ENCODE assay signal across 27 cellular contexts in the genomic region with DNA sequence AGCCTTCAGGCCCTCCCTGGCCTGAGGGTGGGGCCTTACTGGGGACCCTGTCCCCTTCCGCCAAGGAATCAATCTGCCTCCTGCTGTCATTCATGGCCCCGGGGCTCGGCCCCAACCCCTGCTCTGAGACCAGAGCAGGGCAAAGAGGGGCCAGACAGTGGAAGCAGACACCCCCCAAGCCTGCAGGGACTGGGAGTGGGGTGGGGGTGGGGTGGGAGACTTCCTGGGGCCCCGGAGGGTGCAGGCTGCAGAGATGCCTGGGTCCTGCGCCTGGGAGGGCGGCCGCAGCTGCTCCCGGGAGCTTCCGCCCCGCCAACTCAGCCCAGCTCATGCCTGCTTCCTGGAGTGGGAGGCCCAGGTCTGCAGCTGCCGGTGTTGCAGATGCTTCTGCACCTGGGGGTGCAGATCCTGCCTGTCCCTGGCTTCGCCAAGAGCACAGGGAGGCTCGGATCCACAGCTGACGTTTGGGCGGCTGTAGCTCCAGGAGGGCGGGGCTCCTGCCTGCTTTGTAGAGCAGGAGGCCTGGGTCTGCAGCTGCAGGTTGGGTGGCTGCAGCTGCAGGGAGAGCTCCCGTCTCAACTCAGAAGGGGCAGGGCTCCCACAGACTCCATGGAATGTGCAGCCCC. TPM values are rescaled to one million over a fixed set of nuclear protein-coding genes. Genes with fewer than 3 reads are reported as not detected.
DNase-seq lines count a peak whose midpoint lies in the region; ATAC-seq and TF ChIP-seq lines count a peak whose summit lies in the region.
"Had no signal": no experiment of that assay in that cellular context is flagged by ENCODE, and none has a peak within 500 bp of the region (broad histone marks: within the 10 kb centered on the region; RNA-seq: fewer than 3 reads in every experiment).

No MANE protein-coding gene starts in this region.

- H3K36me3 Mint-ChIP-seq in WTC11 (no peaks in the 10 kb centered on the region), Caco-2 (ENCODE audit: insufficient read depth, unreplicated experiment) (no peaks in the 10 kb centered on the region)
- H3K36me3 Mint-ChIP-seq: CD8-positive, alpha-beta T cell had no signal

- peaks cover 2% of the 10 kb centered on the region for H3K27me3 ChIP-seq in Caco-2 (replicated peaks; ENCODE audit: control insufficient read depth, insufficient read depth, low read length)

- no peak overlapping the region for H3K4me3 Mint-ChIP-seq in WTC11
- no peak overlapping the region for H3K4me3 Mint-ChIP-seq in Caco-2 (ENCODE audit: unreplicated experiment)
- H3K4me3 Mint-ChIP-seq: CD8-positive, alpha-beta T cell; HFFc6 had no signal

- H3K27me3 Mint-ChIP-seq in WTC11 (ENCODE audit: low read depth) (peaks cover 13% of the 10 kb centered on the region; the same call in 1 of the 2 replicates), Caco-2 (ENCODE audit: insufficient read depth, unreplicated experiment) (peaks cover 9% of the 10 kb centered on the region)

- H3K4me1 ChIP-seq in Caco-2 = no peaks in the 10 kb centered on the region

- intact Hi-C loops in Caco-2 (cut with micrococcal nuclease; ENCODE audit: unreplicated experiment) = no loop called here

- H3K36me3 ChIP-seq in Caco-2 (ENCODE audit: control insufficient read depth, insufficient read depth, low read length) = no peaks in the 10 kb centered on the region

- peak; percentile 32 for ATAC-seq in WTC11
- ATAC-seq: CD8-positive, alpha-beta T cell; PC-3 had no signal

- peaks cover 29% of the 10 kb centered on the region for H3K9me3 Mint-ChIP-seq in WTC11
- H3K9me3 Mint-ChIP-seq in Caco-2 (ENCODE audit: unreplicated experiment) = peaks cover 15% of the 10 kb centered on the region
- H3K9me3 Mint-ChIP-seq: CD8-positive, alpha-beta T cell; HFFc6 had no signal

- CTCF ChIA-PET in WTC11 (lab: Charles Lee) = interaction anchor here (0.6 to 4.1 kb wide), 4 partner anchors 9 to 120 kb away, joined by 3 to 22 read pairs (median 8); no protein-coding TSS in a partner anchor
- CTCF ChIA-PET in RWPE1 (lab: Yijun Ruan, JAX) = no interaction called here
- CTCF ChIA-PET in Caco-2 (lab: Charles Lee) = no interaction called here

- TF ChIP-seq CTCF in WTC11 (IDR thresholded peaks at IDR 0.05) (no peak), RWPE1 (conservative IDR thresholded peaks at IDR 0.05; ENCODE audit: low read depth) (no peak), Caco-2 (IDR thresholded peaks at IDR 0.05; ENCODE audit: insufficient read depth in 1 of 2, low read depth in 1 of 2, low read length in 1 of 2, severe bottlenecking in 1 of 2, unreplicated experiment in 1 of 2) (no peak)

- H3K4me1 Mint-ChIP-seq in WTC11 (peaks cover 12% of the 10 kb centered on the region), Caco-2 (ENCODE audit: low read depth, unreplicated experiment) (no peaks in the 10 kb centered on the region)

- H3K27ac Mint-ChIP-seq in WTC11 = no peak overlapping the region
- H3K27ac Mint-ChIP-seq in Caco-2 (ENCODE audit: unreplicated experiment) = no peak overlapping the region
- H3K27ac Mint-ChIP-seq: CD8-positive, alpha-beta T cell; HFFc6 had no signal

- H3K4me3 ChIP-seq in Caco-2 (ENCODE audit: low read depth, low read length) = no peak overlapping the region

- peak; percentile 56 for DNase-seq in DMS53 (lab: John Stamatoyannopoulos, UW)
- DNase-seq in DMS53 treated with DMSO at 0.1 percent for 48 hours (lab: John Stamatoyannopoulos, UW; ENCODE audit: unreplicated experiment) = no peak
- peak; percentile 5 for DNase-seq in COR-L47 (lab: John Stamatoyannopoulos, UW)
- DNase-seq in NCI-H510A (lab: John Stamatoyannopoulos, UW) = peak; percentile 15
- DNase-seq in WTC11 (ENCODE audit: low spot score) = peak; percentile 32
- no peak for DNase-seq in AG20443 (ENCODE audit: low spot score)
- DNase-seq in RWPE1 (ENCODE audit: low spot score) = no peak
- DNase-seq in Caco-2 = no peak
- DNase-seq: ACHN; C1 segment of cervical spinal cord; CD8-positive, alpha-beta T cell; DMS79; KBM-7; MM.1S; NCI-H1048; NCI-H1436 treated with DMSO at 0.1 percent for 48 hours; NCI-H2081; NCI-H2171 treated with DMSO at 0.1 percent for 48 hours; NCI-H526 treated with DMSO at 0.1 percent for 48 hours; PC-3; SIG-M5; T-helper 1 cell had no signal

- POLR2A ChIA-PET in WTC11 (lab: Charles Lee) (no interaction called here), RWPE1 (lab: Yijun Ruan, JAX; ENCODE audit: low non-redundant PET) (no interaction called here), Caco-2 (lab: Charles Lee) (no interaction called here)

- BruUV-seq in Caco-2 (replicated peaks; lab: Mats Ljungman, UMichigan) = no TSS peak

- H3K27ac ChIP-seq in RWPE1 = no peak overlapping the region
- H3K27ac ChIP-seq: 22Rv1, HL-60 had no signal

- H3K9me3 ChIP-seq in Caco-2 = no peaks in the 10 kb centered on the region; the same call in 1 of the 2 replicates

TF ChIP-seq in WTC11, 78 proteins besides CTCF, POLR2A, EP300 and RAD21 (continues in another document):
- no peak for TF ChIP-seq SMAD3 (CRISPR knock-in tag; IDR thresholded peaks at IDR 0.05; ENCODE audit: borderline replicate concordance)
- TF ChIP-seq, protein P1, sequence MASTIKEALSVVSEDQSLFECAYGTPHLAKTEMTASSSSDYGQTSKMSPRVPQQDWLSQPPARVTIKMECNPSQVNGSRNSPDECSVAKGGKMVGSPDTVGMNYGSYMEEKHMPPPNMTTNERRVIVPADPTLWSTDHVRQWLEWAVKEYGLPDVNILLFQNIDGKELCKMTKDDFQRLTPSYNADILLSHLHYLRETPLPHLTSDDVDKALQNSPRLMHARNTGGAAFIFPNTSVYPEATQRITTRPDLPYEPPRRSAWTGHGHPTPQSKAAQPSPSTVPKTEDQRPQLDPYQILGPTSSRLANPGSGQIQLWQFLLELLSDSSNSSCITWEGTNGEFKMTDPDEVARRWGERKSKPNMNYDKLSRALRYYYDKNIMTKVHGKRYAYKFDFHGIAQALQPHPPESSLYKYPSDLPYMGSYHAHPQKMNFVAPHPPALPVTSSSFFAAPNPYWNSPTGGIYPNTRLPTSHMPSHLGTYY (CRISPR knock-in tag; IDR thresholded peaks at IDR 0.05) = no peak
- TF ChIP-seq ZNF671 (CRISPR knock-in tag; IDR thresholded peaks at IDR 0.05) = no peak
- no peak for TF ChIP-seq ESRRA (CRISPR knock-in tag; IDR thresholded peaks at IDR 0.05; ENCODE audit: borderline replicate concordance)
- no peak for TF ChIP-seq ZNF423 (CRISPR knock-in tag; IDR thresholded peaks at IDR 0.05)
- TF ChIP-seq NR2C2 (CRISPR knock-in tag; IDR thresholded peaks at IDR 0.05) = no peak
- TF ChIP-seq, protein P2, sequence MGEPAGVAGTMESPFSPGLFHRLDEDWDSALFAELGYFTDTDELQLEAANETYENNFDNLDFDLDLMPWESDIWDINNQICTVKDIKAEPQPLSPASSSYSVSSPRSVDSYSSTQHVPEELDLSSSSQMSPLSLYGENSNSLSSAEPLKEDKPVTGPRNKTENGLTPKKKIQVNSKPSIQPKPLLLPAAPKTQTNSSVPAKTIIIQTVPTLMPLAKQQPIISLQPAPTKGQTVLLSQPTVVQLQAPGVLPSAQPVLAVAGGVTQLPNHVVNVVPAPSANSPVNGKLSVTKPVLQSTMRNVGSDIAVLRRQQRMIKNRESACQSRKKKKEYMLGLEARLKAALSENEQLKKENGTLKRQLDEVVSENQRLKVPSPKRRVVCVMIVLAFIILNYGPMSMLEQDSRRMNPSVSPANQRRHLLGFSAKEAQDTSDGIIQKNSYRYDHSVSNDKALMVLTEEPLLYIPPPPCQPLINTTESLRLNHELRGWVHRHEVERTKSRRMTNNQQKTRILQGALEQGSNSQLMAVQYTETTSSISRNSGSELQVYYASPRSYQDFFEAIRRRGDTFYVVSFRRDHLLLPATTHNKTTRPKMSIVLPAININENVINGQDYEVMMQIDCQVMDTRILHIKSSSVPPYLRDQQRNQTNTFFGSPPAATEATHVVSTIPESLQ (CRISPR knock-in tag; IDR thresholded peaks at IDR 0.05) = no peak
- TF ChIP-seq ZBTB21 (CRISPR knock-in tag; IDR thresholded peaks at IDR 0.05; ENCODE audit: borderline replicate concordance) = no peak
- TF ChIP-seq NR3C1 (CRISPR knock-in tag; conservative IDR thresholded peaks at IDR 0.05; ENCODE audit: low read depth) = no peak
- no peak for TF ChIP-seq FOXK1 (CRISPR knock-in tag; IDR thresholded peaks at IDR 0.05)
- TF ChIP-seq ETV6 (CRISPR knock-in tag; IDR thresholded peaks at IDR 0.05) = no peak
- no peak for TF ChIP-seq RELA (CRISPR knock-in tag; IDR thresholded peaks at IDR 0.05; ENCODE audit: borderline replicate concordance)
- no peak for TF ChIP-seq SMAD4 (CRISPR knock-in tag; IDR thresholded peaks at IDR 0.05)
- no peak for TF ChIP-seq CBFB (CRISPR knock-in tag; IDR thresholded peaks at IDR 0.05; ENCODE audit: low read depth)
- TF ChIP-seq, protein P3, sequence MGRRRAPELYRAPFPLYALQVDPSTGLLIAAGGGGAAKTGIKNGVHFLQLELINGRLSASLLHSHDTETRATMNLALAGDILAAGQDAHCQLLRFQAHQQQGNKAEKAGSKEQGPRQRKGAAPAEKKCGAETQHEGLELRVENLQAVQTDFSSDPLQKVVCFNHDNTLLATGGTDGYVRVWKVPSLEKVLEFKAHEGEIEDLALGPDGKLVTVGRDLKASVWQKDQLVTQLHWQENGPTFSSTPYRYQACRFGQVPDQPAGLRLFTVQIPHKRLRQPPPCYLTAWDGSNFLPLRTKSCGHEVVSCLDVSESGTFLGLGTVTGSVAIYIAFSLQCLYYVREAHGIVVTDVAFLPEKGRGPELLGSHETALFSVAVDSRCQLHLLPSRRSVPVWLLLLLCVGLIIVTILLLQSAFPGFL (CRISPR knock-in tag; IDR thresholded peaks at IDR 0.05; ENCODE audit: borderline replicate concordance) = no peak
- TF ChIP-seq, protein P4, sequence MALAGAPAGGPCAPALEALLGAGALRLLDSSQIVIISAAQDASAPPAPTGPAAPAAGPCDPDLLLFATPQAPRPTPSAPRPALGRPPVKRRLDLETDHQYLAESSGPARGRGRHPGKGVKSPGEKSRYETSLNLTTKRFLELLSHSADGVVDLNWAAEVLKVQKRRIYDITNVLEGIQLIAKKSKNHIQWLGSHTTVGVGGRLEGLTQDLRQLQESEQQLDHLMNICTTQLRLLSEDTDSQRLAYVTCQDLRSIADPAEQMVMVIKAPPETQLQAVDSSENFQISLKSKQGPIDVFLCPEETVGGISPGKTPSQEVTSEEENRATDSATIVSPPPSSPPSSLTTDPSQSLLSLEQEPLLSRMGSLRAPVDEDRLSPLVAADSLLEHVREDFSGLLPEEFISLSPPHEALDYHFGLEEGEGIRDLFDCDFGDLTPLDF (CRISPR knock-in tag; IDR thresholded peaks at IDR 0.05) = no peak
- TF ChIP-seq FOXJ3 (CRISPR knock-in tag; IDR thresholded peaks at IDR 0.05; ENCODE audit: borderline replicate concordance) = no peak

RNA-seq across cellular contexts. Expression of gene KIF4B, which starts 6.2 kb away (rescaled TPM):
- 0.07 to 0.09 TPM in 2 of 3 replicates, not detected in the other for total RNA-seq in WTC11 (2021)
- 0.14 TPM in 2 replicates for total RNA-seq in Caco-2 (2022)
- total RNA-seq: CD8-positive, alpha-beta T cell; HT-29; PC-3; RPMI7951 had no signal

Comparison
In these comparisons a context has a peak if more than half of its experiments do, and no peak if none do; other contexts are left out.
1. DNase-seq: peak in DMS53 (single experiment), COR-L47 (single experiment), NCI-H510A (single experiment) and WTC11 (single experiment); none in DMS53 treated with DMSO at 0.1 percent for 48 hours (single experiment), AG20443 (single experiment), RWPE1 (single experiment) and Caco-2 (0 of 2).